Comparison of ENCODE assay signal across 12 cellular contexts in the genomic region with DNA sequence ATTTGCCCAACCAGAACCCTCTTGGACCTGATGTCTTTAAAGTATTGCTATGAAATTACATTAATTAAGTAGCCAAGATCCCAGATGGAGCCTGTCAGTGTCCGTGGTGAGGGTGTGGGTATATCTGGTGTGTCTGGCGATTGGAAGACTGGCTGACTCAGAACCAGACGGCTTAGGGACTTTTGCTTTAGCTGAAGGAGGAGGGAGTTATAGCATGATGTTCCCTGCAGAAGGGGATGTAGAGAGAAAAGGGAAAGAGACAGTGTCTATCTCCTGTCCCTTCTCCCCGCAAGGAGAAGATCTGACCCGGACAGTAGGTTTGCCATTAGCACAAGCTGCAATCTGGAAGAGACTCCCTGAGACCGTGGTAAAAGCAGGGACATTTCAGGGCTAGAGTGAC.
"Had no signal": no experiment of that assay in that cellular context is flagged by ENCODE, and none has a peak within 500 bp of the region (broad histone marks: within the 10 kb centered on the region; RNA-seq: fewer than 3 reads in every experiment).

No MANE protein-coding gene starts in this region.

- DNase-seq: activated CD4-positive, alpha-beta T cell treated with anti-CD3 and anti-CD28 coated beads for 48 hours; activated CD8-positive, alpha-beta T cell treated with anti-CD3 and anti-CD28 coated beads for 36 hours; activated effector memory CD4-positive, alpha-beta T cell treated with anti-CD3 and anti-CD28 coated beads, Interleukin-2, amount 50 U/mL, for 16 hours; activated T-cell treated with anti-CD3 and anti-CD28 coated beads, Interleukin-2, amount 50 U/mL, for 48 hours; adrenal gland; endodermal cell; left colon; ovary; spleen; stomach had no signal

- ATAC-seq: activated CD8-positive, alpha-beta T cell treated with anti-CD3 and anti-CD28 coated beads for 36 hours; left colon; sciatic nerve; WTC11 had no signal
